30 cellular contexts compared by ENCODE assay signal in genomic region chr11:74520316-74520715, GRCh38. TPM values are rescaled to one million over a fixed set of nuclear protein-coding genes. Genes with fewer than 3 reads are reported as not detected.
"Had no signal": no experiment of that assay in that cellular context is flagged by ENCODE, and none has a peak within 500 bp of the region (broad histone marks: within the 10 kb centered on the region; RNA-seq: fewer than 3 reads in every experiment).

No MANE protein-coding gene starts in this region.

- DNase-seq: activated CD4-positive, alpha-beta T cell treated with anti-CD3 and anti-CD28 coated beads, Interleukin-2, amount 50 U/mL, for 4 hours; activated CD8-positive, alpha-beta T cell treated with anti-CD3 and anti-CD28 coated beads for 36 hours; activated gamma-delta T cell; activated naive CD4-positive, alpha-beta T cell treated with Interleukin-2 at 50 U/mL for 16 hours; activated naive CD8-positive, alpha-beta T cell treated with anti-CD3 and anti-CD28 coated beads, Interleukin-2, amount 10 ng/mL, durations not matched to agents 7 days and 5 days; activated T-cell treated with anti-CD3 and anti-CD28 coated beads, Interleukin-2, amount 50 U/mL, for 24 hours; body of pancreas; NCI-H1092 treated with DMSO at 0.1 percent for 48 hours; NCI-H1417; NCI-H146; NCI-H187; NCI-H2029 treated with DMSO at 0.1 percent for 48 hours; NCI-H2107; NCI-H2171; NCI-H510A; NCI-H526; NCI-H748 treated with DMSO at 0.1 percent for 48 hours; NK-92 treated with Interleukin-12 subunit alpha and Interleukin-12 subunit beta, amount 100 ng/mL, for 24 hours; PC-3; Right ventricle myocardium superior; SW 1271; T-helper 1 cell; T-helper 2 cell; T-helper 9 cell had no signal

- H3K4me1 ChIP-seq: body of pancreas, breast epithelium had no signal

- H3K27me3 ChIP-seq: body of pancreas, breast epithelium had no signal

- H3K36me3 ChIP-seq: breast epithelium had no signal

- ATAC-seq: activated CD8-positive, alpha-beta T cell treated with anti-CD3 and anti-CD28 coated beads for 36 hours; body of pancreas; K562; PC-3 had no signal

- H3K27ac ChIP-seq: breast epithelium, RWPE1 had no signal

- H3K4me3 ChIP-seq: body of pancreas, breast epithelium, K562 had no signal

- H3K9me3 ChIP-seq: body of pancreas had no signal

RNA-seq across cellular contexts. Expression of gene KCNE3, which starts 53.0 kb away (rescaled TPM):
- total RNA-seq: activated CD4-positive, alpha-beta T cell treated with anti-CD3 and anti-CD28 coated beads, Interleukin-2, amount 10 ng/mL, durations not matched to agents 24 days and 14 days; activated CD8-positive, alpha-beta memory T cell treated with anti-CD3 and anti-CD28 coated beads for 36 hours; activated CD8-positive, alpha-beta T cell treated with anti-CD3 and anti-CD28 coated beads for 36 hours; activated T-helper 2 cell treated with anti-CD3 and anti-CD28 coated beads, Interferon-gamma antibody, Interleukin-2, Interleukin-4, amounts not matched to agents 10 μg/mL and 5 μg/mL and 100 μg/mL, durations not matched to agents 14 hours and 24 hours and 36 hours had no signal
